ENCODE assay signal across 9 cellular contexts in the genomic region with DNA sequence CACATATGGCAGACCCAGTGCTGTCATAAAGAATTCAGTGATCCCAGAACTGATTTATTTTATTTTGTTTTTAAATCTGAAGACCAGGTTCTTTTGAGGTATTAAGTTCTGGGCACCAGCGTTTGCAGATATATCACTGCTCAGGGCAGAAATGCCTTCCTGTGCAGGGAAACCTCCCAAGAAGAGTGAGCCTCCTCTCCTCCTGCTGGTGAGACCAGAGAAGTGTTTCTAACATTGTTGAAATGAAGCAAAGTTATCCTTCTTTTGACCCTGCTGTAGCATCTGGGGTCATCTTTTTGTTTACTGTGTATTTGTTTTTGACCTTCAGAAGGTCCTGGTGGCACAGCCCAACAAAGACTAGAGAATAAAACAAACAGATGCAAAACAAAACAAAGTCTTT.
A peak's percentile ranks its signal among the peaks of the same experiment; 100 is the strongest.
DNase-seq lines count a peak whose midpoint lies in the region; ATAC-seq and TF ChIP-seq lines count a peak whose summit lies in the region.
"Had no signal": no experiment of that assay in that cellular context is flagged by ENCODE, and none has a peak within 500 bp of the region (broad histone marks: within the 10 kb centered on the region; RNA-seq: fewer than 3 reads in every experiment).

No MANE protein-coding gene starts in this region.

- no TSS peak for BruUV-seq in Calu3 (replicated peaks; lab: Mats Ljungman, UMichigan)

- peak; percentile 60 for TF ChIP-seq CTCF in Calu3 (IDR thresholded peaks at IDR 0.05; ENCODE audit: unreplicated experiment)
- peak; percentile 57 to 75 (median 70) for TF ChIP-seq CTCF in adrenal gland (IDR thresholded peaks at IDR 0.05)

- H3K27me3 Mint-ChIP-seq in Calu3 (ENCODE audit: unreplicated experiment), result no peaks in the 10 kb centered on the region
- H3K27me3 Mint-ChIP-seq in activated naive CD8-positive, alpha-beta T cell treated with anti-CD3 and anti-CD28 coated beads, Interleukin-2, amount 50 U/mL, for 24 hours, result no peaks in the 10 kb centered on the region

- no peak for TF ChIP-seq POLR2A in adrenal gland (IDR thresholded peaks at IDR 0.05)

- no peaks in the 10 kb centered on the region for H3K9me3 ChIP-seq in adrenal gland (replicated peaks in 1 of 3)

- CTCF ChIA-PET in Calu3 (lab: Charles Lee), result interaction anchor here (1.4 kb wide), 1 partner anchor 150 kb away, joined by 10 read pairs; no protein-coding TSS in a partner anchor

- ATAC-seq in HG02884 (IDR thresholded peaks at IDR 0.05; ENCODE audit: unreplicated experiment), result peak; percentile 50
- ATAC-seq in activated naive CD8-positive, alpha-beta T cell treated with anti-CD3 and anti-CD28 coated beads, Interleukin-2, amount 50 U/mL, for 24 hours, result no peak

- WGBS in adrenal gland, 4 donors, result 0 to 19% (median 18%) methylated on average over 1 of the region's 1 CpG

- H3K4me1 ChIP-seq in adrenal gland (replicated peaks in 1 of 2), result no peaks in the 10 kb centered on the region

- no peaks in the 10 kb centered on the region for H3K27me3 ChIP-seq in adrenal gland

- intact Hi-C loops in Calu3 (cut with micrococcal nuclease; ENCODE audit: unreplicated experiment), result loop anchor here (1.0 kb wide), 1 partner anchor 150 kb away; no protein-coding TSS in a partner anchor
- intact Hi-C loops in adrenal gland (cut with DNase I), result loop anchor here in 1 of 2 donors (5.0 to 10.0 kb wide), 2 partner anchors 149 to 367 kb away; no protein-coding TSS in a partner anchor

- H3K9me3 Mint-ChIP-seq in Calu3 (ENCODE audit: low read depth, unreplicated experiment), result peaks cover 4% of the 10 kb centered on the region
- H3K9me3 Mint-ChIP-seq in activated naive CD8-positive, alpha-beta T cell treated with anti-CD3 and anti-CD28 coated beads, Interleukin-2, amount 50 U/mL, for 24 hours, result peaks cover 6% of the 10 kb centered on the region

- no peak overlapping the region for H3K27ac Mint-ChIP-seq in Calu3 (ENCODE audit: unreplicated experiment)
- no peak overlapping the region for H3K27ac Mint-ChIP-seq in activated naive CD8-positive, alpha-beta T cell treated with anti-CD3 and anti-CD28 coated beads, Interleukin-2, amount 50 U/mL, for 24 hours

- no peaks in the 10 kb centered on the region for H3K36me3 Mint-ChIP-seq in Calu3 (ENCODE audit: insufficient read depth, unreplicated experiment)
- H3K36me3 Mint-ChIP-seq in activated naive CD8-positive, alpha-beta T cell treated with anti-CD3 and anti-CD28 coated beads, Interleukin-2, amount 50 U/mL, for 24 hours (ENCODE audit: low read depth), result no peaks in the 10 kb centered on the region

- no peak overlapping the region for H3K4me3 Mint-ChIP-seq in Calu3 (ENCODE audit: low read depth, unreplicated experiment)
- H3K4me3 Mint-ChIP-seq in activated naive CD8-positive, alpha-beta T cell treated with anti-CD3 and anti-CD28 coated beads, Interleukin-2, amount 50 U/mL, for 24 hours, result no peak overlapping the region

- H3K4me1 Mint-ChIP-seq in Calu3 (ENCODE audit: low read depth, unreplicated experiment), result no peaks in the 10 kb centered on the region
- no peaks in the 10 kb centered on the region for H3K4me1 Mint-ChIP-seq in activated naive CD8-positive, alpha-beta T cell treated with anti-CD3 and anti-CD28 coated beads, Interleukin-2, amount 50 U/mL, for 24 hours

- peak; percentile 35 for DNase-seq in Calu3
- peak; percentile 38 to 67 (median 61) for DNase-seq in adrenal gland
- peak; percentile 45 for DNase-seq in left kidney (ENCODE audit: low read depth, low spot score)
- DNase-seq in activated naive CD8-positive, alpha-beta T cell treated with anti-CD3 and anti-CD28 coated beads, Interleukin-2, amount 50 U/mL, for 24 hours, result no peak
- no peak for DNase-seq in hippocampal formation (lab: John Stamatoyannopoulos, UW)
- DNase-seq in NCI-H1092 treated with DMSO at 0.1 percent for 48 hours (lab: John Stamatoyannopoulos, UW), result no peak
- DNase-seq in activated T-cell treated with anti-CD3 and anti-CD28 coated beads, Interleukin-2, amount 50 U/mL, for 48 hours, result no peak
- DNase-seq: NCI-H2081 had no signal

- no peaks in the 10 kb centered on the region for H3K36me3 ChIP-seq in adrenal gland (replicated peaks in 1 of 2)

- no peak overlapping the region for H3K27ac ChIP-seq in adrenal gland

- no peak overlapping the region for H3K4me3 ChIP-seq in adrenal gland

Comparison
In these comparisons a context has a peak if more than half of its experiments do, and no peak if none do; other contexts are left out.
1. DNase-seq: peak in Calu3 (single experiment), adrenal gland (7 of 7) and left kidney (single experiment); none in activated naive CD8-positive, alpha-beta T cell treated with anti-CD3 and anti-CD28 coated beads, Interleukin-2, amount 50 U/mL, for 24 hours (single experiment), hippocampal formation (0 of 2), NCI-H1092 treated with DMSO at 0.1 percent for 48 hours (single experiment) and activated T-cell treated with anti-CD3 and anti-CD28 coated beads, Interleukin-2, amount 50 U/mL, for 48 hours (0 of 2).